1 cellular context compared by ENCODE assay signal in the genomic region with DNA sequence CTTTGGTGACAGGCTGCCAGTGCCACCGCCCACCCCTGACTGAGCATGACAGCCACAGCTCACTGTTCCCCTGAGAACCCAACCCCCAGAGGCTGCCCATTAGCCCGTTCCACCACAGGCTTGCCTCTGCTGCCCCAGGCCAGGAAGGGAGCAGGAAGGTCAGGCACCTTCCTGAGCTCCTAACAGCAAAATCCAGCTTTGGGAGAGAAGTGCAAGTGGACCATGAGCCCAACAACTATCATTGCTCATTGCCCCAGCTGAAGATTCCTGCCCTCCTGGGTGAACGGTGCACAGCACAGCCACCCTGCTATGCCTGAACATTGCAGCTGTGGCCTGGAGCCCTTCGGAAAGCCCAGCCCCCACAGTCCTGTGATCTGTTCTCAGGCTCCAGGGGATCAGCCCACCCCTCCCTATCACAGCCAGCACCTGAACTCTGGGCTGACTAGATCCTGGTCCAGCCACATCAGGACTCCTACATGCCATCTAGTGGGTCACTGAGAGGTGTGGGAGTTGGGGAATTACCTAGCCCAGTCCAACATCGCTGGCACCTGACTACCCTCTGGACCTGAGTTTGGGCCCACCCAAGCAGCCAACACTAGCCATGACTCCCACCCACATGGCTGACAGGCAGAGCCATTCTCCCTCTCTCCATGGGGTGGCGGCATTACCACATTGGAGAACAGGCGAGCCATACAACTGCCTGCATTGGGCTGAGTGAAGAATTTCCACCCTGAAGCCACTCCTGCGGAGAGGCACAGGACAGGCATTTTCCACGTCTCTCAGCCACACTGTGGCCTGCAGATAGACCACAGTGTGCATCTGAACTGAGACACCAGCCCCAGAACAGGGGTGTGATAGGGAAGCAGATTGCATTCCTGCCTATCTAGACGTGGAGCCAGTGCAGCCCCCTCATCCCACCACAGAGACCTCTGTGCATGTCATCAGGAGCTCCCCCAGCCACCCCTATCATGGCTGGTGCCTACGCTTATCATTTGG.
A peak's percentile ranks its signal among the peaks of the same experiment; 100 is the strongest.
TF ChIP-seq lines count a peak whose summit lies in the region.

No MANE protein-coding gene starts in this region.

TF ChIP-seq in HepG2, 621 proteins besides CTCF, POLR2A, EP300 and RAD21 (continued from another document and continues in another):
- TF ChIP-seq, protein P1, sequence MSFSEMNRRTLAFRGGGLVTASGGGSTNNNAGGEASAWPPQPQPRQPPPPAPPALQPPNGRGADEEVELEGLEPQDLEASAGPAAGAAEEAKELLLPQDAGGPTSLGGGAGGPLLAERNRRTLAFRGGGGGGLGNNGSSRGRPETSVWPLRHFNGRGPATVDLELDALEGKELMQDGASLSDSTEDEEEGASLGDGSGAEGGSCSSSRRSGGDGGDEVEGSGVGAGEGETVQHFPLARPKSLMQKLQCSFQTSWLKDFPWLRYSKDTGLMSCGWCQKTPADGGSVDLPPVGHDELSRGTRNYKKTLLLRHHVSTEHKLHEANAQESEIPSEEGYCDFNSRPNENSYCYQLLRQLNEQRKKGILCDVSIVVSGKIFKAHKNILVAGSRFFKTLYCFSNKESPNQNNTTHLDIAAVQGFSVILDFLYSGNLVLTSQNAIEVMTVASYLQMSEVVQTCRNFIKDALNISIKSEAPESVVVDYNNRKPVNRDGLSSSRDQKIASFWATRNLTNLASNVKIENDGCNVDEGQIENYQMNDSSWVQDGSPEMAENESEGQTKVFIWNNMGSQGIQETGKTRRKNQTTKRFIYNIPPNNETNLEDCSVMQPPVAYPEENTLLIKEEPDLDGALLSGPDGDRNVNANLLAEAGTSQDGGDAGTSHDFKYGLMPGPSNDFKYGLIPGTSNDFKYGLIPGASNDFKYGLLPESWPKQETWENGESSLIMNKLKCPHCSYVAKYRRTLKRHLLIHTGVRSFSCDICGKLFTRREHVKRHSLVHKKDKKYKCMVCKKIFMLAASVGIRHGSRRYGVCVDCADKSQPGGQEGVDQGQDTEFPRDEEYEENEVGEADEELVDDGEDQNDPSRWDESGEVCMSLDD (CRISPR knock-in tag; IDR thresholded peaks at IDR 0.05; ENCODE audit: borderline replicate concordance) = no peak
- TF ChIP-seq NFE2L1 (CRISPR knock-in tag; IDR thresholded peaks at IDR 0.05; ENCODE audit: borderline replicate concordance) = no peak
- TF ChIP-seq NCOR1 (IDR thresholded peaks at IDR 0.05; ENCODE audit: borderline replicate concordance, low read length) = no peak; the same call in 1 of the 2 replicates
- no peak for TF ChIP-seq EED (CRISPR knock-in tag; IDR thresholded peaks at IDR 0.05)
- TF ChIP-seq ZSCAN12 (CRISPR knock-in tag; IDR thresholded peaks at IDR 0.05) = no peak
- no peak for TF ChIP-seq KDM5A (IDR thresholded peaks at IDR 0.05; ENCODE audit: borderline replicate concordance, low read length)
- TF ChIP-seq BRF2 (CRISPR knock-in tag; IDR thresholded peaks at IDR 0.05) = no peak
- 0 out of 2 replicates have a peak, but pooled peaks have one; percentile 29 for TF ChIP-seq CSRNP1 (CRISPR knock-in tag; IDR thresholded peaks at IDR 0.05)
- TF ChIP-seq, protein P2, sequence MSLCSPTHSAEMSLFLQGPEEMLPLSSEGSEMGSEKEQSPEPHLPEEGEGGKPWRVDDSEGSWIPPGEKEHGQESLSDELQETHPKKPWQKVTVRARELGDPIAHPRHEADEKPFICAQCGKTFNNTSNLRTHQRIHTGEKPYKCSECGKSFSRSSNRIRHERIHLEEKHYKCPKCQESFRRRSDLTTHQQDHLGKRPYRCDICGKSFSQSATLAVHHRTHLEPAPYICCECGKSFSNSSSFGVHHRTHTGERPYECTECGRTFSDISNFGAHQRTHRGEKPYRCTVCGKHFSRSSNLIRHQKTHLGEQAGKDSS (CRISPR knock-in tag; IDR thresholded peaks at IDR 0.05; ENCODE audit: borderline replicate concordance, low read depth) = 0 out of 2 replicates have a peak, but pooled peaks have one; percentile 30
- TF ChIP-seq MEF2D (CRISPR knock-in tag; IDR thresholded peaks at IDR 0.05) = no peak
- TF ChIP-seq ZFY (CRISPR knock-in tag; IDR thresholded peaks at IDR 0.05) = 0 out of 2 replicates have a peak, but pooled peaks have one; percentile 17
- TF ChIP-seq KLF11 (CRISPR knock-in tag; IDR thresholded peaks at IDR 0.05) = peak; percentile 50; the same call in 1 of the 2 replicates
- no peak for TF ChIP-seq MYNN (CRISPR knock-in tag; IDR thresholded peaks at IDR 0.05; ENCODE audit: low read depth)
- TF ChIP-seq, protein P3, sequence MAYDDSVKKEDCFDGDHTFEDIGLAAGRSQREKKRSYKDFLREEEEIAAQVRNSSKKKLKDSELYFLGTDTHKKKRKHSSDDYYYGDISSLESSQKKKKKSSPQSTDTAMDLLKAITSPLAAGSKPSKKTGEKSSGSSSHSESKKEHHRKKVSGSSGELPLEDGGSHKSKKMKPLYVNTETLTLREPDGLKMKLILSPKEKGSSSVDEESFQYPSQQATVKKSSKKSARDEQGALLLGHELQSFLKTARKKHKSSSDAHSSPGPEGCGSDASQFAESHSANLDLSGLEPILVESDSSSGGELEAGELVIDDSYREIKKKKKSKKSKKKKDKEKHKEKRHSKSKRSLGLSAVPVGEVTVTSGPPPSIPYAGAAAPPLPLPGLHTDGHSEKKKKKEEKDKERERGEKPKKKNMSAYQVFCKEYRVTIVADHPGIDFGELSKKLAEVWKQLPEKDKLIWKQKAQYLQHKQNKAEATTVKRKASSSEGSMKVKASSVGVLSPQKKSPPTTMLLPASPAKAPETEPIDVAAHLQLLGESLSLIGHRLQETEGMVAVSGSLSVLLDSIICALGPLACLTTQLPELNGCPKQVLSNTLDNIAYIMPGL (CRISPR knock-in tag; IDR thresholded peaks at IDR 0.05; ENCODE audit: borderline replicate concordance in 1 of 2, low read depth in 1 of 2) = 0 out of 4 replicates have a peak, but pooled peaks have one; percentile 19 to 47
- TF ChIP-seq FLYWCH1 (CRISPR knock-in tag; IDR thresholded peaks at IDR 0.05) = no peak
- no peak for TF ChIP-seq ATF1 (CRISPR knock-in tag; IDR thresholded peaks at IDR 0.05)
- no peak for TF ChIP-seq GZF1 (CRISPR knock-in tag; IDR thresholded peaks at IDR 0.05)
- no peak for TF ChIP-seq ESRRA (CRISPR knock-in tag; IDR thresholded peaks at IDR 0.05; ENCODE audit: low read depth)
- no peak for TF ChIP-seq SMAD9 (CRISPR knock-in tag; IDR thresholded peaks at IDR 0.05)
- no peak for TF ChIP-seq AGO2 (optimal IDR thresholded peaks at IDR 0.05; ENCODE audit: low read depth, low read length)
- TF ChIP-seq, protein P4, sequence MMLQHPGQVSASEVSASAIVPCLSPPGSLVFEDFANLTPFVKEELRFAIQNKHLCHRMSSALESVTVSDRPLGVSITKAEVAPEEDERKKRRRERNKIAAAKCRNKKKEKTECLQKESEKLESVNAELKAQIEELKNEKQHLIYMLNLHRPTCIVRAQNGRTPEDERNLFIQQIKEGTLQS (CRISPR knock-in tag; IDR thresholded peaks at IDR 0.05) = no peak
- TF ChIP-seq U2AF2 (IDR thresholded peaks at IDR 0.05; ENCODE audit: low read depth, low read length) = no peak
- TF ChIP-seq POLR2AphosphoS2 (IDR thresholded peaks at IDR 0.05; ENCODE audit: low read depth, low read length) = no peak
- no peak for TF ChIP-seq ARNTL (CRISPR knock-in tag; IDR thresholded peaks at IDR 0.05)
- no peak for TF ChIP-seq ZNF432 (CRISPR knock-in tag; IDR thresholded peaks at IDR 0.05; ENCODE audit: borderline replicate concordance)
- no peak for TF ChIP-seq RCOR2 (CRISPR knock-in tag; IDR thresholded peaks at IDR 0.05)
- TF ChIP-seq ZNF224 (CRISPR knock-in tag; IDR thresholded peaks at IDR 0.05) = no peak
- TF ChIP-seq, protein P5, sequence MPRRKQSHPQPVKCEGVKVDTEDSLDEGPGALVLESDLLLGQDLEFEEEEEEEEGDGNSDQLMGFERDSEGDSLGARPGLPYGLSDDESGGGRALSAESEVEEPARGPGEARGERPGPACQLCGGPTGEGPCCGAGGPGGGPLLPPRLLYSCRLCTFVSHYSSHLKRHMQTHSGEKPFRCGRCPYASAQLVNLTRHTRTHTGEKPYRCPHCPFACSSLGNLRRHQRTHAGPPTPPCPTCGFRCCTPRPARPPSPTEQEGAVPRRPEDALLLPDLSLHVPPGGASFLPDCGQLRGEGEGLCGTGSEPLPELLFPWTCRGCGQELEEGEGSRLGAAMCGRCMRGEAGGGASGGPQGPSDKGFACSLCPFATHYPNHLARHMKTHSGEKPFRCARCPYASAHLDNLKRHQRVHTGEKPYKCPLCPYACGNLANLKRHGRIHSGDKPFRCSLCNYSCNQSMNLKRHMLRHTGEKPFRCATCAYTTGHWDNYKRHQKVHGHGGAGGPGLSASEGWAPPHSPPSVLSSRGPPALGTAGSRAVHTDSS (CRISPR knock-in tag; conservative IDR thresholded peaks at IDR 0.05) = no peak
- no peak for TF ChIP-seq ZNF296 (CRISPR knock-in tag; conservative IDR thresholded peaks at IDR 0.05)
- no peak for TF ChIP-seq ZNF644 (CRISPR knock-in tag; IDR thresholded peaks at IDR 0.05; ENCODE audit: low read depth)
- TF ChIP-seq HMGA1 (CRISPR knock-in tag; conservative IDR thresholded peaks at IDR 0.05) = no peak
- TF ChIP-seq SOX6 (IDR thresholded peaks at IDR 0.05) = no peak
- no peak for TF ChIP-seq SOX6 (CRISPR knock-in tag; IDR thresholded peaks at IDR 0.05)
- TF ChIP-seq, protein P6, sequence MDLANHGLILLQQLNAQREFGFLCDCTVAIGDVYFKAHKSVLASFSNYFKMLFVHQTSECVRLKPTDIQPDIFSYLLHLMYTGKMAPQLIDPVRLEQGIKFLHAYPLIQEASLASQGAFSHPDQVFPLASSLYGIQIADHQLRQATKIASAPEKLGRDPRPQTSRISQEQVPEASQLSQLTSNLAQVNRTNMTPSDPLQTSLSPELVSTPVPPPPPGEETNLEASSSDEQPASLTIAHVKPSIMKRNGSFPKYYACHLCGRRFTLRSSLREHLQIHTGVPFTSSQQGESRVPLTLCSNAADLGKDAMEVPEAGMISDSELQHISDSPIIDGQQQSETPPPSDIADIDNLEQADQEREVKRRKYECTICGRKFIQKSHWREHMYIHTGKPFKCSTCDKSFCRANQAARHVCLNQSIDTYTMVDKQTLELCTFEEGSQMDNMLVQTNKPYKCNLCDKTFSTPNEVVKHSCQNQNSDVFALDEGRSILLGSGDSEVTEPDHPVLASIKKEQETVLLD (CRISPR knock-in tag; IDR thresholded peaks at IDR 0.05; ENCODE audit: low read depth) = no peak
- no peak for TF ChIP-seq KMT2A (CRISPR knock-in tag; IDR thresholded peaks at IDR 0.05)
- no peak for TF ChIP-seq ZNF879 (CRISPR knock-in tag; IDR thresholded peaks at IDR 0.05)
- no peak for TF ChIP-seq ZNF142 (CRISPR knock-in tag; IDR thresholded peaks at IDR 0.05)
- TF ChIP-seq CEBPG (CRISPR knock-in tag; IDR thresholded peaks at IDR 0.05) = peak; percentile 30; the same call in 1 of the 2 replicates
